ENCODE assay signal across 10 cellular contexts in genomic region chr5:54534306-54534705, GRCh38. TPM values are rescaled to one million over a fixed set of nuclear protein-coding genes. Genes with fewer than 3 reads are reported as not detected.
DNase-seq lines count a peak whose midpoint lies in the region; TF ChIP-seq lines count a peak whose summit lies in the region.
"Had no signal": no experiment of that assay in that cellular context is flagged by ENCODE, and none has a peak within 500 bp of the region (broad histone marks: within the 10 kb centered on the region; RNA-seq: fewer than 3 reads in every experiment).

No MANE protein-coding gene starts in this region.

- 0 out of 2 replicates have a peak, but pooled peaks cover 8% of the 10 kb centered on the region for H3K79me2 ChIP-seq in OCI-LY1 (ENCODE audit: insufficient read depth, low read length)

- no peak for DNase-seq in endothelial cell (ENCODE audit: low spot score)
- peak in 3 of 49 donors; percentile 13 to 45 (median 37) for DNase-seq in substantia nigra (lab: John Stamatoyannopoulos, UW)
- no peak for DNase-seq in NCI-H1436 treated with DMSO at 0.1 percent for 48 hours (lab: John Stamatoyannopoulos, UW)
- no peak for DNase-seq in HK-2 (ENCODE audit: unreplicated experiment)
- no peak for DNase-seq in COLO829 (ENCODE audit: low spot score)
- no peak for DNase-seq in H4 (ENCODE audit: low spot score)
- DNase-seq: NCI-H345, SW 1271 had no signal

- peaks cover 5% of the 10 kb centered on the region for H3K27me3 Mint-ChIP-seq in endothelial cell (ENCODE audit: unreplicated experiment)

- H3K9me2 ChIP-seq in OCI-LY1 (ENCODE audit: low read depth, low read length) = no peaks in the 10 kb centered on the region

- H3K9ac ChIP-seq in OCI-LY1 (ENCODE audit: low read length) = peak overlapping the region; percentile 36; the same call in 1 of the 2 replicates

- peak overlapping the region; percentile 68 for H3K27ac Mint-ChIP-seq in endothelial cell (ENCODE audit: unreplicated experiment)

- peak overlapping the region; percentile 51 for H3K4me2 ChIP-seq in OCI-LY1 (ENCODE audit: low read length)

- H3K4me3 Mint-ChIP-seq in endothelial cell (ENCODE audit: unreplicated experiment) = no peak overlapping the region

- TF ChIP-seq CTCF in OCI-LY1 (IDR thresholded peaks at IDR 0.05; ENCODE audit: low read length) (no peak), endothelial cell (IDR thresholded peaks at IDR 0.05; ENCODE audit: unreplicated experiment) (no peak)

- no peaks in the 10 kb centered on the region for H3K36me3 ChIP-seq in OCI-LY1 (ENCODE audit: insufficient read depth, low read length)
- H3K36me3 ChIP-seq in muscle layer of duodenum (ENCODE audit: control insufficient read depth in 1 of 2, insufficient read depth in 2 of 2, low read length in 2 of 2) = no peaks in the 10 kb centered on the region

- H3K27me3 ChIP-seq in OCI-LY1 (ENCODE audit: insufficient read depth, low read length) (no peaks in the 10 kb centered on the region), muscle layer of duodenum (ENCODE audit: low read depth, low read length) (no peaks in the 10 kb centered on the region)

- H3K9me3 ChIP-seq in OCI-LY1 (ENCODE audit: low read length) (no peaks in the 10 kb centered on the region), muscle layer of duodenum (ENCODE audit: control insufficient read depth in 1 of 2, low read length in 2 of 2) (no peaks in the 10 kb centered on the region)

- H3K36me3 Mint-ChIP-seq in endothelial cell (ENCODE audit: low read depth, unreplicated experiment) = no peaks in the 10 kb centered on the region

- H2AFZ ChIP-seq in OCI-LY1 (ENCODE audit: low read length) = no peak overlapping the region

- H3F3A ChIP-seq in OCI-LY1 (ENCODE audit: insufficient read depth, low read length) = no peaks in the 10 kb centered on the region

- no peaks in the 10 kb centered on the region for H4K20me1 ChIP-seq in OCI-LY1 (ENCODE audit: insufficient read depth, low read length)

- no peaks in the 10 kb centered on the region for H3K9me3 Mint-ChIP-seq in endothelial cell (ENCODE audit: unreplicated experiment)

- H3K4me1 Mint-ChIP-seq in endothelial cell (ENCODE audit: unreplicated experiment) = peaks cover 13% of the 10 kb centered on the region

- H3K4me1 ChIP-seq in OCI-LY1 (ENCODE audit: insufficient read depth, low read length, severe bottlenecking) (peaks cover 86% of the 10 kb centered on the region), muscle layer of duodenum (ENCODE audit: control insufficient read depth in 1 of 2, insufficient read depth in 2 of 2, low read length in 2 of 2) (peaks cover 19 to 43% of the 10 kb centered on the region in 2 donors)

- H3K4me3 ChIP-seq in OCI-LY1 (ENCODE audit: low read depth, low read length, poor library complexity, severe bottlenecking) = peak overlapping the region; percentile 29
- peak overlapping the region in 1 of 2 donors; percentile 24 for H3K4me3 ChIP-seq in muscle layer of duodenum (ENCODE audit: low read depth in 1 of 2, low read length in 2 of 2)

- H3K27ac ChIP-seq in OCI-LY1 (ENCODE audit: low read depth, low read length, poor library complexity, severe bottlenecking) = peak overlapping the region; percentile 84
- H3K27ac ChIP-seq in muscle layer of duodenum (ENCODE audit: low read length) = peak overlapping the region; percentile 82
- peak overlapping the region; percentile 0 for H3K27ac ChIP-seq in substantia nigra (ENCODE audit: low read depth, low read length, poor library complexity, severe bottlenecking)

RNA-seq across cellular contexts. Expression of gene SNX18, which starts 16.7 kb away (rescaled TPM):
- 22.3 TPM for total RNA-seq in endothelial cell (ENCODE audit: unreplicated experiment)
- total RNA-seq in H4 (2014; rRNA removed; shearing (Covaris generic)) = 10.0 and 10.1 TPM in 2 replicates

Comparison
In these comparisons a context has a peak if more than half of its experiments do, and no peak if none do; other contexts are left out.
1. H3K27ac ChIP-seq: peak in every context shown above with its lines; median percentile 84 in OCI-LY1; 82 in muscle layer of duodenum; 0 in substantia nigra.